ENCODE assay signal across 22 cellular contexts in genomic region chr10:122176232-122176865, GRCh38.
DNase-seq lines count a peak whose midpoint lies in the region; ATAC-seq and TF ChIP-seq lines count a peak whose summit lies in the region.
"Had no signal": no experiment of that assay in that cellular context is flagged by ENCODE, and none has a peak within 500 bp of the region (broad histone marks: within the 10 kb centered on the region; RNA-seq: fewer than 3 reads in every experiment).

No MANE protein-coding gene starts in this region.

- H3K27ac Mint-ChIP-seq in brain: peak overlapping the region in 3 of 5 experiments; percentile 13 to 28 (median 21)
- H3K27ac Mint-ChIP-seq in activated T-cell treated with anti-CD3 and anti-CD28 coated beads, Interleukin-2, amount 50 U/mL, for 24 hours: no peak overlapping the region
- H3K27ac Mint-ChIP-seq: activated CD4-positive, alpha-beta T cell treated with anti-CD3 and anti-CD28 coated beads, Interleukin-2, amount 10 ng/mL, durations not matched to agents 7 days and 5 days; activated naive CD8-positive, alpha-beta T cell treated with anti-CD3 and anti-CD28 coated beads for 36 hours; CD4-positive, alpha-beta memory T cell; immature natural killer cell; stimulated activated memory B cell treated with anti-CD40 and anti-IgM and Interleukin-4, amounts not matched to agents 10 μg/mL and 1 μg/mL and 100 μg/mL, for 72 hours; T-helper 17 cell had no signal

- no peak overlapping the region for H3K4me3 ChIP-seq in HUES48 (ENCODE audit: low read depth, low read length)
- H3K4me3 ChIP-seq: heart left ventricle, left ventricle myocardium inferior, mucosa of descending colon, testis, vagina had no signal

- no peak for TF ChIP-seq CTCF in brain (conservative IDR thresholded peaks at IDR 0.05)

- no peaks in the 10 kb centered on the region for H3K27me3 Mint-ChIP-seq in brain
- H3K27me3 Mint-ChIP-seq in activated T-cell treated with anti-CD3 and anti-CD28 coated beads, Interleukin-2, amount 50 U/mL, for 24 hours: peaks cover 19% of the 10 kb centered on the region

- no peaks in the 10 kb centered on the region for H3K27me3 ChIP-seq in HUES48 (ENCODE audit: control insufficient read depth, insufficient read depth, low read length)
- H3K27me3 ChIP-seq: heart left ventricle, testis, vagina had no signal

- DNase-seq in iris pigment epithelial cell (ENCODE audit: low read depth): peak; percentile 11
- no peak for DNase-seq in activated T-cell treated with anti-CD3 and anti-CD28 coated beads, Interleukin-2, amount 50 U/mL, for 1 hour
- DNase-seq in activated T-cell treated with anti-CD3 and anti-CD28 coated beads, Interleukin-2, amount 50 U/mL, for 24 hours: no peak
- no peak for DNase-seq in 8988T
- DNase-seq: activated CD4-positive, alpha-beta T cell treated with anti-CD3 and anti-CD28 coated beads, Interleukin-2, amount 10 ng/mL, durations not matched to agents 7 days and 5 days; activated naive CD8-positive, alpha-beta T cell treated with anti-CD3 and anti-CD28 coated beads for 36 hours; CD4-positive, alpha-beta memory T cell; heart left ventricle; immature natural killer cell; KBM-7; left ventricle myocardium inferior; mucosa of descending colon; NCI-H2171; NCI-H526; small intestine; T-helper 17 cell; testis had no signal

- H3K9ac ChIP-seq in HUES48 (ENCODE audit: low read depth, low read length): no peak overlapping the region

- H3K4me3 Mint-ChIP-seq in brain: no peak overlapping the region
- no peak overlapping the region for H3K4me3 Mint-ChIP-seq in activated T-cell treated with anti-CD3 and anti-CD28 coated beads, Interleukin-2, amount 50 U/mL, for 24 hours
- H3K4me3 Mint-ChIP-seq: activated CD4-positive, alpha-beta T cell treated with anti-CD3 and anti-CD28 coated beads, Interleukin-2, amount 10 ng/mL, durations not matched to agents 7 days and 5 days; activated naive CD8-positive, alpha-beta T cell treated with anti-CD3 and anti-CD28 coated beads for 36 hours; CD4-positive, alpha-beta memory T cell; immature natural killer cell; stimulated activated memory B cell treated with anti-CD40 and anti-IgM and Interleukin-4, amounts not matched to agents 10 μg/mL and 1 μg/mL and 100 μg/mL, for 72 hours; T-helper 17 cell had no signal

- no peaks in the 10 kb centered on the region for H3K36me3 ChIP-seq in HUES48 (ENCODE audit: control insufficient read depth, insufficient read depth, low read length)
- H3K36me3 ChIP-seq: heart left ventricle, left ventricle myocardium inferior, vagina had no signal

- H3K9me3 Mint-ChIP-seq in brain: no peaks in the 10 kb centered on the region
- no peaks in the 10 kb centered on the region for H3K9me3 Mint-ChIP-seq in activated T-cell treated with anti-CD3 and anti-CD28 coated beads, Interleukin-2, amount 50 U/mL, for 24 hours
- H3K9me3 Mint-ChIP-seq: activated CD4-positive, alpha-beta T cell treated with anti-CD3 and anti-CD28 coated beads, Interleukin-2, amount 10 ng/mL, durations not matched to agents 7 days and 5 days; activated naive CD8-positive, alpha-beta T cell treated with anti-CD3 and anti-CD28 coated beads for 36 hours; CD4-positive, alpha-beta memory T cell; immature natural killer cell; stimulated activated memory B cell treated with anti-CD40 and anti-IgM and Interleukin-4, amounts not matched to agents 10 μg/mL and 1 μg/mL and 100 μg/mL, for 72 hours had no signal

- peaks cover 86% of the 10 kb centered on the region for H3K4me1 Mint-ChIP-seq in brain
- no peaks in the 10 kb centered on the region for H3K4me1 Mint-ChIP-seq in activated T-cell treated with anti-CD3 and anti-CD28 coated beads, Interleukin-2, amount 50 U/mL, for 24 hours (ENCODE audit: low read depth)
- H3K4me1 Mint-ChIP-seq: activated CD4-positive, alpha-beta T cell treated with anti-CD3 and anti-CD28 coated beads, Interleukin-2, amount 10 ng/mL, durations not matched to agents 7 days and 5 days; activated naive CD8-positive, alpha-beta T cell treated with anti-CD3 and anti-CD28 coated beads for 36 hours; CD4-positive, alpha-beta memory T cell; immature natural killer cell; stimulated activated memory B cell treated with anti-CD40 and anti-IgM and Interleukin-4, amounts not matched to agents 10 μg/mL and 1 μg/mL and 100 μg/mL, for 72 hours; T-helper 17 cell had no signal

- H3K4me1 ChIP-seq in HUES48 (ENCODE audit: control insufficient read depth, insufficient read depth, low read length): peaks cover 69% of the 10 kb centered on the region
- H3K4me1 ChIP-seq: testis had no signal

- H3K36me3 Mint-ChIP-seq in brain: peaks cover 15% of the 10 kb centered on the region
- no peaks in the 10 kb centered on the region for H3K36me3 Mint-ChIP-seq in activated T-cell treated with anti-CD3 and anti-CD28 coated beads, Interleukin-2, amount 50 U/mL, for 24 hours (ENCODE audit: low read depth)
- H3K36me3 Mint-ChIP-seq: activated naive CD8-positive, alpha-beta T cell treated with anti-CD3 and anti-CD28 coated beads for 36 hours; CD4-positive, alpha-beta memory T cell; immature natural killer cell; stimulated activated memory B cell treated with anti-CD40 and anti-IgM and Interleukin-4, amounts not matched to agents 10 μg/mL and 1 μg/mL and 100 μg/mL, for 72 hours had no signal

- no peak for ATAC-seq in SK-N-SH treated with all-trans-retinoic acid at 6 μM for 48 hours
- ATAC-seq: heart left ventricle; mucosa of descending colon; stimulated activated memory B cell treated with anti-CD40 and anti-IgM and Interleukin-4, amounts not matched to agents 10 μg/mL and 1 μg/mL and 100 μg/mL, for 72 hours; T-helper 17 cell had no signal

- H3K9me3 ChIP-seq in HUES48 (ENCODE audit: control insufficient read depth, insufficient read depth, low read length): no peaks in the 10 kb centered on the region
- H3K9me3 ChIP-seq: heart left ventricle, left ventricle myocardium inferior, mucosa of descending colon, testis, vagina had no signal

- peak overlapping the region; percentile 66 for H3K27ac ChIP-seq in HUES48 (ENCODE audit: low read depth, low read length)
- H3K27ac ChIP-seq: heart left ventricle, testis, vagina had no signal

TF ChIP-seq in SK-N-SH treated with all-trans-retinoic acid at 6 μM for 48 hours, 23 proteins besides CTCF, POLR2A, EP300 and RAD21 (continues in another document):
- TF ChIP-seq POU6F1 (CRISPR knock-in tag; IDR thresholded peaks at IDR 0.05; ENCODE audit: borderline replicate concordance, low read depth) (no peak), ZFP30 (CRISPR knock-in tag; IDR thresholded peaks at IDR 0.05) (no peak), ISL1 (CRISPR knock-in tag; IDR thresholded peaks at IDR 0.05) (no peak), RARB (CRISPR knock-in tag; IDR thresholded peaks at IDR 0.05) (no peak), CREB5 (CRISPR knock-in tag; IDR thresholded peaks at IDR 0.05; ENCODE audit: low read depth) (no peak), GLIS3 (CRISPR knock-in tag; IDR thresholded peaks at IDR 0.05) (no peak), ESRRG (CRISPR knock-in tag; IDR thresholded peaks at IDR 0.05) (no peak), ZNF8 (CRISPR knock-in tag; IDR thresholded peaks at IDR 0.05) (no peak), BACH2 (CRISPR knock-in tag; IDR thresholded peaks at IDR 0.05; ENCODE audit: borderline replicate concordance) (no peak), ZFP3 (CRISPR knock-in tag; IDR thresholded peaks at IDR 0.05) (no peak), TOX (CRISPR knock-in tag; IDR thresholded peaks at IDR 0.05; ENCODE audit: borderline replicate concordance) (no peak), ZC3H10 (CRISPR knock-in tag; IDR thresholded peaks at IDR 0.05) (no peak)
